ENCODE assay signal across 8 cellular contexts in the genomic region with DNA sequence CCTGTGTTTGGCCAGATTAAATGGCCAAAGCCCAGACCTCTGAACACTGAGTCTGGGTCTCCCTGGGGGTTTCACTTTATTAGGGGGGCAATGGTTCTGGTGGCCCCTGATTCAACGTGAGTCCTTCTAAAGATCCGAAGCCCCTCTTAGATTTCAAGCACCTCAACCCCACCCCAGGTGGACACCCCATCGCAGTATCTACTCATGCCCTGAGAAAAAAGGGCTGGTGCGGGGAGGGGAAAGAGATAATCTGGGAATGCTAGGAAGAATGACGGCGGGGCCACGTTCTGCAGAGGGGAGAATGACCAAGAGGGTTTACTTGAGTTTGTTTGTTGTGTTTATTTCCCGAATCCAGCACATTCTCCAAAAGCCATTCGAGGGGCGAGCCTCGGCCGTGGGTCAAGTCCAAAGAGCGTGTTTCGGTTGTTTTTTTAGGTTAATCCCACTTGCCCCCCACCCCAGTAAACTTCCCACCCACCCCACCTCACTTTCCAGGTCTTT. TPM values are rescaled to one million over a fixed set of nuclear protein-coding genes. Genes with fewer than 3 reads are reported as not detected.
DNase-seq lines count a peak whose midpoint lies in the region; ATAC-seq and TF ChIP-seq lines count a peak whose summit lies in the region.

No MANE protein-coding gene starts in this region.

- DNase-seq in RWPE2 (ENCODE audit: low spot score) (no peak), fibroblast of the aortic adventitia (ENCODE audit: low read depth) (no peak), retinal pigment epithelial cell (ENCODE audit: low read depth) (no peak), SW480 (ENCODE audit: low spot score) (no peak), NCI-H1092 (lab: John Stamatoyannopoulos, UW) (no peak)

- H3K27me3 ChIP-seq in RWPE2 (ENCODE audit: insufficient read depth, poor library complexity, severe bottlenecking) = no peaks in the 10 kb centered on the region

- TF ChIP-seq CTCF in RWPE2 (IDR thresholded peaks at IDR 0.05; ENCODE audit: poor library complexity, severe bottlenecking) = peak; percentile 0
- no peak for TF ChIP-seq CTCF in fibroblast of the aortic adventitia (IDR thresholded peaks at IDR 0.05; ENCODE audit: insufficient read depth, low read length)
- no peak for TF ChIP-seq CTCF in retinal pigment epithelial cell (conservative IDR thresholded peaks at IDR 0.05; ENCODE audit: low read depth, low read length)

- peaks cover 36% of the 10 kb centered on the region for H3K4me1 ChIP-seq in RWPE2 (ENCODE audit: insufficient read depth, poor library complexity, severe bottlenecking)

- no peaks in the 10 kb centered on the region for H3K9me3 ChIP-seq in RWPE2 (ENCODE audit: severe bottlenecking)

- peak overlapping the region; percentile 74 for H3K27ac ChIP-seq in RWPE2 (ENCODE audit: poor library complexity, severe bottlenecking)

- ATAC-seq in RWPE2 (ENCODE audit: low read depth) (no peak), HG03139 (IDR thresholded peaks at IDR 0.05; ENCODE audit: unreplicated experiment) (no peak), HG02623 (IDR thresholded peaks at IDR 0.05; ENCODE audit: unreplicated experiment) (no peak)

- H3K4me3 ChIP-seq in GM08714 (ENCODE audit: low read length) (peak overlapping the region; percentile 90), RWPE2 (ENCODE audit: severe bottlenecking) (peak overlapping the region; percentile 97), fibroblast of the aortic adventitia (ENCODE audit: low read depth, low read length) (peak overlapping the region; percentile 81), retinal pigment epithelial cell (ENCODE audit: low read length) (peak overlapping the region; percentile 69)

- peaks cover 40% of the 10 kb centered on the region for H3K36me3 ChIP-seq in RWPE2 (ENCODE audit: low read depth)

RNA-seq across cellular contexts. Expression of gene PDLIM1, which starts 0.8 kb away (rescaled TPM):
- 13.5 and 30.0 TPM in 2 replicates for total RNA-seq in fibroblast of the aortic adventitia (ENCODE audit: low replicate concordance)
